1 cellular context compared by ENCODE assay signal in genomic region chr7:1432411-1433082, GRCh38.
TF ChIP-seq lines count a peak whose summit lies in the region.

No MANE protein-coding gene starts in this region.

TF ChIP-seq in K562, 482 proteins besides CTCF, POLR2A, EP300 and RAD21 (continued from another document):
- TF ChIP-seq E2F8 (IDR thresholded peaks at IDR 0.05; ENCODE audit: low read depth, partially characterized antibody) = no peak
- TF ChIP-seq ZNF717 (CRISPR knock-in tag; IDR thresholded peaks at IDR 0.05) = no peak
- TF ChIP-seq STAG1 (CRISPR knock-in tag; IDR thresholded peaks at IDR 0.05; ENCODE audit: borderline replicate concordance) = peak; percentile 61; the same call in 1 of the 2 replicates
- TF ChIP-seq RCOR1 (IDR thresholded peaks at IDR 0.05; ENCODE audit: borderline replicate concordance in 1 of 2, low read depth in 2 of 2, low read length in 2 of 2) = peak in 1 of 2 experiments; percentile 8; a peak in 1 of 4 replicates
- TF ChIP-seq TARDBP (IDR thresholded peaks at IDR 0.05) = no peak
- peak; percentile 84 for TF ChIP-seq BCOR (IDR thresholded peaks at IDR 0.05)
- 0 out of 2 replicates have a peak, but pooled peaks have one; percentile 16 for TF ChIP-seq RB1 (IDR thresholded peaks at IDR 0.05; ENCODE audit: low read depth)
- no peak for TF ChIP-seq HDAC8 (tag; IDR thresholded peaks at IDR 0.05)
- TF ChIP-seq SETDB1 (IDR thresholded peaks at IDR 0.05; ENCODE audit: low read length) = no peak
